Comparison of ENCODE assay signal across 24 cellular contexts in genomic region chr15:50825946-50826345, GRCh38.
DNase-seq lines count a peak whose midpoint lies in the region; ATAC-seq and TF ChIP-seq lines count a peak whose summit lies in the region.
"Had no signal": no experiment of that assay in that cellular context is flagged by ENCODE, and none has a peak within 500 bp of the region (broad histone marks: within the 10 kb centered on the region; RNA-seq: fewer than 3 reads in every experiment).

No MANE protein-coding gene starts in this region.

- H3K27me3 ChIP-seq in smooth muscle cell (ENCODE audit: low read depth) (no peaks in the 10 kb centered on the region), upper lobe of right lung (no peaks in the 10 kb centered on the region)
- H3K27me3 ChIP-seq: Peyer's patch had no signal

- H3K9me3 ChIP-seq in smooth muscle cell (replicated peaks; ENCODE audit: low read depth) (no peaks in the 10 kb centered on the region), upper lobe of right lung (no peaks in the 10 kb centered on the region)
- H3K9me3 ChIP-seq: Peyer's patch had no signal

- H3K4me3 ChIP-seq in smooth muscle cell (no peak overlapping the region), upper lobe of right lung (no peak overlapping the region)
- H3K4me3 ChIP-seq: Peyer's patch had no signal

- ATAC-seq in GM19455 (IDR thresholded peaks at IDR 0.05; ENCODE audit: unreplicated experiment) (no peak), upper lobe of right lung (no peak)
- ATAC-seq: HepG2, Right ventricle myocardium inferior had no signal

- H4K20me1 ChIP-seq in smooth muscle cell (ENCODE audit: low read depth), result no peaks in the 10 kb centered on the region

- no peaks in the 10 kb centered on the region for H3K36me3 Mint-ChIP-seq in activated naive CD4-positive, alpha-beta T cell treated with anti-CD3 and anti-CD28 coated beads, Interleukin-2, amount 10 ng/mL, durations not matched to agents 7 days and 5 days

- H3K4me3 Mint-ChIP-seq in activated naive CD4-positive, alpha-beta T cell treated with anti-CD3 and anti-CD28 coated beads, Interleukin-2, amount 10 ng/mL, durations not matched to agents 7 days and 5 days, result no peak overlapping the region
- H3K4me3 Mint-ChIP-seq: B cell had no signal

- H3K27me3 Mint-ChIP-seq in activated naive CD4-positive, alpha-beta T cell treated with anti-CD3 and anti-CD28 coated beads, Interleukin-2, amount 10 ng/mL, durations not matched to agents 7 days and 5 days, result no peaks in the 10 kb centered on the region

- H3K4me2 ChIP-seq in smooth muscle cell, result peak overlapping the region; percentile 34

- no peaks in the 10 kb centered on the region for H3K4me1 Mint-ChIP-seq in activated naive CD4-positive, alpha-beta T cell treated with anti-CD3 and anti-CD28 coated beads, Interleukin-2, amount 10 ng/mL, durations not matched to agents 7 days and 5 days
- H3K4me1 Mint-ChIP-seq: B cell had no signal

- H2AFZ ChIP-seq in smooth muscle cell (ENCODE audit: low read depth), result no peak overlapping the region

- no peaks in the 10 kb centered on the region for H3F3A ChIP-seq in smooth muscle cell (ENCODE audit: low read depth)

- H3K27ac ChIP-seq in smooth muscle cell (ENCODE audit: low read depth), result no peak overlapping the region
- no peak overlapping the region for H3K27ac ChIP-seq in upper lobe of right lung
- H3K27ac ChIP-seq: 22Rv1, HL-60, Peyer's patch had no signal

- H3K36me3 ChIP-seq in smooth muscle cell (ENCODE audit: low read depth), result no peaks in the 10 kb centered on the region
- no peaks in the 10 kb centered on the region for H3K36me3 ChIP-seq in upper lobe of right lung
- H3K36me3 ChIP-seq: Peyer's patch had no signal

- no peak overlapping the region for H3K27ac Mint-ChIP-seq in activated naive CD4-positive, alpha-beta T cell treated with anti-CD3 and anti-CD28 coated beads, Interleukin-2, amount 10 ng/mL, durations not matched to agents 7 days and 5 days
- H3K27ac Mint-ChIP-seq: B cell had no signal

- H3K9me3 Mint-ChIP-seq in activated naive CD4-positive, alpha-beta T cell treated with anti-CD3 and anti-CD28 coated beads, Interleukin-2, amount 10 ng/mL, durations not matched to agents 7 days and 5 days, result no peaks in the 10 kb centered on the region

- TF ChIP-seq CTCF in smooth muscle cell (IDR thresholded peaks at IDR 0.05; ENCODE audit: borderline replicate concordance, insufficient read depth, poor library complexity, severe bottlenecking) (no peak), upper lobe of right lung (IDR thresholded peaks at IDR 0.05) (no peak)

- H3K4me1 ChIP-seq in smooth muscle cell (ENCODE audit: low read depth) (no peaks in the 10 kb centered on the region), upper lobe of right lung (no peaks in the 10 kb centered on the region)

- H3K79me2 ChIP-seq in smooth muscle cell (ENCODE audit: low read depth), result no peaks in the 10 kb centered on the region

- peak; percentile 16 for DNase-seq in DMS 273 (lab: John Stamatoyannopoulos, UW; ENCODE audit: unreplicated experiment)
- DNase-seq in DMS 273 treated with DMSO at 0.1 percent for 48 hours (lab: John Stamatoyannopoulos, UW), result no peak
- peak; percentile 54 for DNase-seq in NCI-H82 treated with DMSO at 0.1 percent for 48 hours (lab: John Stamatoyannopoulos, UW; ENCODE audit: unreplicated experiment)
- DNase-seq in hepatic stellate cell (ENCODE audit: low spot score), result peak; percentile 28
- DNase-seq in smooth muscle cell (lab: John Stamatoyannopoulos, UW; ENCODE audit: unreplicated experiment), result no peak
- no peak for DNase-seq in activated naive CD4-positive, alpha-beta T cell treated with anti-CD3 and anti-CD28 coated beads, Interleukin-2, amount 10 ng/mL, durations not matched to agents 7 days and 5 days
- DNase-seq in upper lobe of right lung, result no peak
- DNase-seq: ACHN, DND-41, KBM-7, NCI-H1105, NCI-H146, NCI-H2029 treated with DMSO at 0.1 percent for 48 hours, NCI-H226, NCI-H524, NCI-H774, Peyer's patch, SW 1271 had no signal

- H3K9ac ChIP-seq in smooth muscle cell (ENCODE audit: low read depth), result no peak overlapping the region

- CTCF ChIA-PET in activated naive CD4-positive, alpha-beta T cell treated with anti-CD3 and anti-CD28 coated beads, Interleukin-2, amount 10 ng/mL, durations not matched to agents 7 days and 5 days (lab: Charles Lee), result no interaction called here

- intact Hi-C loops in upper lobe of right lung (cut with DNase I), result no loop called here

- WGBS in smooth muscle cell (ENCODE audit: low lambda C conversion rate), result 6% methylated on average over 1 of the region's 1 CpG

Comparison
In these comparisons a context has a peak if more than half of its experiments do, and no peak if none do; other contexts are left out.
1. DNase-seq: peak in DMS 273 (single experiment), NCI-H82 treated with DMSO at 0.1 percent for 48 hours (single experiment) and hepatic stellate cell (single experiment); none in DMS 273 treated with DMSO at 0.1 percent for 48 hours (single experiment), smooth muscle cell (single experiment), activated naive CD4-positive, alpha-beta T cell treated with anti-CD3 and anti-CD28 coated beads, Interleukin-2, amount 10 ng/mL, durations not matched to agents 7 days and 5 days (single experiment) and upper lobe of right lung (single experiment).